ENCODE assay signal across 15 cellular contexts in genomic region chr6:40326689-40327404, GRCh38.
DNase-seq lines count a peak whose midpoint lies in the region; ATAC-seq and TF ChIP-seq lines count a peak whose summit lies in the region.
"Had no signal": no experiment of that assay in that cellular context is flagged by ENCODE, and none has a peak within 500 bp of the region (broad histone marks: within the 10 kb centered on the region; RNA-seq: fewer than 3 reads in every experiment).

No MANE protein-coding gene starts in this region.

- CTCF ChIA-PET in activated CD8-positive, alpha-beta T cell treated with anti-CD3 and anti-CD28 coated beads, Interleukin-2, amount 10 ng/mL, durations not matched to agents 7 days and 5 days (lab: Charles Lee): interaction anchor here (2.3 to 3.3 kb wide), 2 partner anchors 260 to 585 kb away, joined by 9 to 18 read pairs; partner anchors contain the start of gene LRFN2
- CTCF ChIA-PET in activated CD8-positive, alpha-beta T cell treated with anti-CD3 and anti-CD28 coated beads for 36 hours (lab: Charles Lee): no interaction called here

- peak overlapping the region; percentile 16 for H3K27ac Mint-ChIP-seq in activated CD8-positive, alpha-beta T cell treated with anti-CD3 and anti-CD28 coated beads, Interleukin-2, amount 10 ng/mL, durations not matched to agents 7 days and 5 days
- H3K27ac Mint-ChIP-seq in activated CD8-positive, alpha-beta T cell treated with anti-CD3 and anti-CD28 coated beads for 36 hours: no peak overlapping the region
- H3K27ac Mint-ChIP-seq: activated CD4-positive, alpha-beta T cell treated with anti-CD3 and anti-CD28 coated beads, Interleukin-2, amount 10 ng/mL, durations not matched to agents 24 days and 14 days had no signal

- TF ChIP-seq CTCF in activated CD8-positive, alpha-beta T cell treated with anti-CD3 and anti-CD28 coated beads for 36 hours (IDR thresholded peaks at IDR 0.05): no peak

- peaks cover 15% of the 10 kb centered on the region for H3K27me3 Mint-ChIP-seq in activated CD8-positive, alpha-beta T cell treated with anti-CD3 and anti-CD28 coated beads, Interleukin-2, amount 10 ng/mL, durations not matched to agents 7 days and 5 days (ENCODE audit: low read depth)
- peaks cover 23% of the 10 kb centered on the region for H3K27me3 Mint-ChIP-seq in activated CD8-positive, alpha-beta T cell treated with anti-CD3 and anti-CD28 coated beads for 36 hours

- no peak for ATAC-seq in activated CD8-positive, alpha-beta T cell treated with anti-CD3 and anti-CD28 coated beads, Interleukin-2, amount 10 ng/mL, durations not matched to agents 7 days and 5 days
- no peak for ATAC-seq in activated CD8-positive, alpha-beta T cell treated with anti-CD3 and anti-CD28 coated beads for 36 hours
- ATAC-seq in HG03521 (IDR thresholded peaks at IDR 0.05; ENCODE audit: unreplicated experiment): no peak
- ATAC-seq: activated T-cell treated with anti-CD3 and anti-CD28 coated beads, Interleukin-2, amount 50 U/mL, for 4 hours; HepG2 had no signal

- POLR2A ChIA-PET in activated CD8-positive, alpha-beta T cell treated with anti-CD3 and anti-CD28 coated beads, Interleukin-2, amount 10 ng/mL, durations not matched to agents 7 days and 5 days (lab: Charles Lee): no interaction called here
- POLR2A ChIA-PET in activated CD8-positive, alpha-beta T cell treated with anti-CD3 and anti-CD28 coated beads for 36 hours (lab: Charles Lee): interaction anchor here (0.6 kb wide), 1 partner anchor 472 kb away, joined by 4 read pairs; no protein-coding TSS in a partner anchor

- H3K4me1 Mint-ChIP-seq in activated CD8-positive, alpha-beta T cell treated with anti-CD3 and anti-CD28 coated beads, Interleukin-2, amount 10 ng/mL, durations not matched to agents 7 days and 5 days (ENCODE audit: low read depth): peaks cover 30% of the 10 kb centered on the region
- H3K4me1 Mint-ChIP-seq in activated CD8-positive, alpha-beta T cell treated with anti-CD3 and anti-CD28 coated beads for 36 hours (ENCODE audit: low read depth): peaks cover 5% of the 10 kb centered on the region

- H3K9me3 Mint-ChIP-seq in activated CD8-positive, alpha-beta T cell treated with anti-CD3 and anti-CD28 coated beads, Interleukin-2, amount 10 ng/mL, durations not matched to agents 7 days and 5 days (ENCODE audit: insufficient read depth): no peaks in the 10 kb centered on the region
- no peaks in the 10 kb centered on the region for H3K9me3 Mint-ChIP-seq in activated CD8-positive, alpha-beta T cell treated with anti-CD3 and anti-CD28 coated beads for 36 hours
- H3K9me3 Mint-ChIP-seq: activated CD4-positive, alpha-beta T cell treated with anti-CD3 and anti-CD28 coated beads, Interleukin-2, amount 10 ng/mL, durations not matched to agents 24 days and 14 days; activated T-cell treated with anti-CD3 and anti-CD28 coated beads, Interleukin-2, amount 50 U/mL, for 4 hours had no signal

- no peak for DNase-seq in activated CD8-positive, alpha-beta T cell treated with anti-CD3 and anti-CD28 coated beads, Interleukin-2, amount 10 ng/mL, durations not matched to agents 7 days and 5 days
- no peak for DNase-seq in activated CD8-positive, alpha-beta T cell treated with anti-CD3 and anti-CD28 coated beads for 36 hours
- DNase-seq in NCI-H187 treated with DMSO at 0.1 percent for 48 hours (lab: John Stamatoyannopoulos, UW): peak; percentile 62
- DNase-seq in NCI-H748 treated with DMSO at 0.1 percent for 48 hours (lab: John Stamatoyannopoulos, UW): peak; percentile 39
- peak; percentile 23 for DNase-seq in occipital lobe (lab: John Stamatoyannopoulos, UW)
- no peak for DNase-seq in SIG-M5 (lab: John Stamatoyannopoulos, UW)
- DNase-seq in 8988T: no peak
- DNase-seq: activated CD4-positive, alpha-beta T cell treated with anti-CD3 and anti-CD28 coated beads, Interleukin-2, amount 10 ng/mL, durations not matched to agents 24 days and 14 days; activated T-cell treated with anti-CD3 and anti-CD28 coated beads, Interleukin-2, amount 50 U/mL, for 4 hours; Calu3; GOT3; NCI-H1048; RPMI8226 had no signal

- no peak overlapping the region for H3K4me3 Mint-ChIP-seq in activated CD8-positive, alpha-beta T cell treated with anti-CD3 and anti-CD28 coated beads, Interleukin-2, amount 10 ng/mL, durations not matched to agents 7 days and 5 days
- H3K4me3 Mint-ChIP-seq in activated CD8-positive, alpha-beta T cell treated with anti-CD3 and anti-CD28 coated beads for 36 hours: no peak overlapping the region
- H3K4me3 Mint-ChIP-seq: activated CD4-positive, alpha-beta T cell treated with anti-CD3 and anti-CD28 coated beads, Interleukin-2, amount 10 ng/mL, durations not matched to agents 24 days and 14 days; activated T-cell treated with anti-CD3 and anti-CD28 coated beads, Interleukin-2, amount 50 U/mL, for 4 hours had no signal

- no peaks in the 10 kb centered on the region for H3K36me3 Mint-ChIP-seq in activated CD8-positive, alpha-beta T cell treated with anti-CD3 and anti-CD28 coated beads, Interleukin-2, amount 10 ng/mL, durations not matched to agents 7 days and 5 days (ENCODE audit: low read depth)
- no peaks in the 10 kb centered on the region for H3K36me3 Mint-ChIP-seq in activated CD8-positive, alpha-beta T cell treated with anti-CD3 and anti-CD28 coated beads for 36 hours (ENCODE audit: low read depth)

- intact Hi-C loops in activated CD8-positive, alpha-beta T cell treated with anti-CD3 and anti-CD28 coated beads for 36 hours (cut with micrococcal nuclease): no loop called here

Comparison
In these comparisons a context has a peak if more than half of its experiments do, and no peak if none do; other contexts are left out.
1. DNase-seq: peak in NCI-H187 treated with DMSO at 0.1 percent for 48 hours (single experiment), NCI-H748 treated with DMSO at 0.1 percent for 48 hours (single experiment) and occipital lobe (single experiment); none in activated CD8-positive, alpha-beta T cell treated with anti-CD3 and anti-CD28 coated beads, Interleukin-2, amount 10 ng/mL, durations not matched to agents 7 days and 5 days (single experiment), activated CD8-positive, alpha-beta T cell treated with anti-CD3 and anti-CD28 coated beads for 36 hours (single experiment), SIG-M5 (single experiment) and 8988T (single experiment).